In genomic region chr10:73609116-73609515, GRCh38 we compare ENCODE assay signal across 26 cellular contexts. TPM values are rescaled to one million over a fixed set of nuclear protein-coding genes. Genes with fewer than 3 reads are reported as not detected.
DNase-seq lines count a peak whose midpoint lies in the region; TF ChIP-seq lines count a peak whose summit lies in the region.
"Had no signal": no experiment of that assay in that cellular context is flagged by ENCODE, and none has a peak within 500 bp of the region (broad histone marks: within the 10 kb centered on the region; RNA-seq: fewer than 3 reads in every experiment).

No MANE protein-coding gene starts in this region.

- H3K4me1 Mint-ChIP-seq in progenitor cell of endocrine pancreas (ENCODE audit: low read depth), result no peaks in the 10 kb centered on the region
- no peaks in the 10 kb centered on the region for H3K4me1 Mint-ChIP-seq in activated CD4-positive, alpha-beta T cell treated with anti-CD3 and anti-CD28 coated beads, Interleukin-2, amount 10 ng/mL, durations not matched to agents 24 days and 14 days
- H3K4me1 Mint-ChIP-seq: CD14-positive monocyte; CD4-positive, alpha-beta memory T cell; CD4-positive, CD25-positive, alpha-beta regulatory T cell; CD8-positive, alpha-beta memory T cell had no signal

- H3K27me3 ChIP-seq in left ventricle myocardium inferior (ENCODE audit: low read depth) (no peaks in the 10 kb centered on the region), A673 (replicated peaks; ENCODE audit: insufficient read depth, low read depth, low read length, poor library complexity) (no peaks in the 10 kb centered on the region)
- H3K27me3 ChIP-seq: BE2C, BLaER1 had no signal

- H3K4me1 ChIP-seq in left ventricle myocardium inferior, result no peaks in the 10 kb centered on the region
- H3K4me1 ChIP-seq in A673 (ENCODE audit: insufficient read depth, low read length, poor library complexity, severe bottlenecking), result no peaks in the 10 kb centered on the region
- H3K4me1 ChIP-seq: A549, BE2C had no signal

- H3K36me3 Mint-ChIP-seq in progenitor cell of endocrine pancreas (ENCODE audit: insufficient read depth), result peaks cover 8% of the 10 kb centered on the region
- H3K36me3 Mint-ChIP-seq in activated CD4-positive, alpha-beta T cell treated with anti-CD3 and anti-CD28 coated beads, Interleukin-2, amount 10 ng/mL, durations not matched to agents 24 days and 14 days (ENCODE audit: low read depth), result no peaks in the 10 kb centered on the region
- H3K36me3 Mint-ChIP-seq: CD14-positive monocyte; CD4-positive, alpha-beta memory T cell; CD4-positive, CD25-positive, alpha-beta regulatory T cell had no signal

- H3K9me3 ChIP-seq in left ventricle myocardium inferior (replicated peaks) (no peaks in the 10 kb centered on the region), A673 (ENCODE audit: low read depth, low read length, poor library complexity, severe bottlenecking) (no peaks in the 10 kb centered on the region)
- H3K9me3 ChIP-seq: A549, BE2C, BLaER1 had no signal

- POLR2A ChIA-PET in A673 (lab: Charles Lee; ENCODE audit: low non-redundant PET), result no interaction called here

- H3K4me3 ChIP-seq in left ventricle myocardium inferior (no peak overlapping the region), A673 (ENCODE audit: low read depth, low read length, poor library complexity, severe bottlenecking) (no peak overlapping the region)
- H3K4me3 ChIP-seq: A549, BLaER1 had no signal

- H3K4me3 Mint-ChIP-seq in progenitor cell of endocrine pancreas (ENCODE audit: low read depth), result no peak overlapping the region
- no peak overlapping the region for H3K4me3 Mint-ChIP-seq in activated CD4-positive, alpha-beta T cell treated with anti-CD3 and anti-CD28 coated beads, Interleukin-2, amount 10 ng/mL, durations not matched to agents 24 days and 14 days
- H3K4me3 Mint-ChIP-seq: CD14-positive monocyte; CD4-positive, alpha-beta memory T cell; CD4-positive, CD25-positive, alpha-beta regulatory T cell; CD8-positive, alpha-beta memory T cell had no signal

- DNase-seq in dermis microvascular lymphatic vessel endothelial cell (ENCODE audit: low read depth in 2 of 2), result peak; percentile 17 to 53
- DNase-seq in lung microvascular endothelial cell (ENCODE audit: low read depth in 2 of 2), result peak; percentile 10 to 68
- no peak for DNase-seq in progenitor cell of endocrine pancreas (ENCODE audit: low spot score, unreplicated experiment)
- DNase-seq in activated CD4-positive, alpha-beta T cell treated with anti-CD3 and anti-CD28 coated beads, Interleukin-2, amount 10 ng/mL, durations not matched to agents 24 days and 14 days, result no peak
- DNase-seq in left ventricle myocardium inferior, result no peak
- DNase-seq in A673 (ENCODE audit: low spot score), result no peak
- DNase-seq: ACHN; BE2C; C1 segment of cervical spinal cord; CD4-positive, alpha-beta memory T cell; CD4-positive, CD25-positive, alpha-beta regulatory T cell; CD8-positive, alpha-beta memory T cell; COR-L47; DMS 273 treated with DMSO at 0.1 percent for 48 hours; DMS153; DMS53; DMS79; DND-41; EL; GF-D8 had no signal

- TF ChIP-seq CTCF in progenitor cell of endocrine pancreas (IDR thresholded peaks at IDR 0.05; ENCODE audit: unreplicated experiment) (no peak), left ventricle myocardium inferior (IDR thresholded peaks at IDR 0.05; ENCODE audit: borderline replicate concordance) (no peak), A673 (conservative IDR thresholded peaks at IDR 0.05; ENCODE audit: low read depth, low read length) (no peak)

- intact Hi-C loops in activated CD4-positive, alpha-beta T cell treated with anti-CD3 and anti-CD28 coated beads, Interleukin-2, amount 10 ng/mL, durations not matched to agents 24 days and 14 days (cut with micrococcal nuclease), result no loop called here
- intact Hi-C loops in left ventricle myocardium inferior (cut with micrococcal nuclease), result no loop called here
- intact Hi-C loops in A673 (cut with micrococcal nuclease; ENCODE audit: unreplicated experiment), result no loop called here

- no peaks in the 10 kb centered on the region for H3K27me3 Mint-ChIP-seq in progenitor cell of endocrine pancreas
- H3K27me3 Mint-ChIP-seq in activated CD4-positive, alpha-beta T cell treated with anti-CD3 and anti-CD28 coated beads, Interleukin-2, amount 10 ng/mL, durations not matched to agents 24 days and 14 days, result no peaks in the 10 kb centered on the region
- H3K27me3 Mint-ChIP-seq: CD4-positive, alpha-beta memory T cell; CD4-positive, CD25-positive, alpha-beta regulatory T cell; CD8-positive, alpha-beta memory T cell had no signal

- H3K27ac ChIP-seq in left ventricle myocardium inferior (replicated peaks), result no peak overlapping the region
- H3K27ac ChIP-seq in A673 (ENCODE audit: low read depth, low read length, poor library complexity, severe bottlenecking), result no peak overlapping the region
- H3K27ac ChIP-seq: A549, BLaER1 had no signal

- peak overlapping the region; percentile 37 for H3K27ac Mint-ChIP-seq in progenitor cell of endocrine pancreas
- H3K27ac Mint-ChIP-seq in activated CD4-positive, alpha-beta T cell treated with anti-CD3 and anti-CD28 coated beads, Interleukin-2, amount 10 ng/mL, durations not matched to agents 24 days and 14 days, result no peak overlapping the region
- H3K27ac Mint-ChIP-seq: CD4-positive, alpha-beta memory T cell had no signal

- no peaks in the 10 kb centered on the region for H3K9me3 Mint-ChIP-seq in progenitor cell of endocrine pancreas (ENCODE audit: low read depth)
- no peaks in the 10 kb centered on the region for H3K9me3 Mint-ChIP-seq in activated CD4-positive, alpha-beta T cell treated with anti-CD3 and anti-CD28 coated beads, Interleukin-2, amount 10 ng/mL, durations not matched to agents 24 days and 14 days
- H3K9me3 Mint-ChIP-seq: CD4-positive, CD25-positive, alpha-beta regulatory T cell; CD8-positive, alpha-beta memory T cell had no signal

- no TSS peak for BruUV-seq in A673 (replicated peaks; lab: Mats Ljungman, UMichigan)

- H3K36me3 ChIP-seq in left ventricle myocardium inferior (no peaks in the 10 kb centered on the region), A673 (ENCODE audit: insufficient read depth, low read length, poor library complexity, severe bottlenecking) (no peaks in the 10 kb centered on the region)
- H3K36me3 ChIP-seq: BE2C, BLaER1 had no signal

- CTCF ChIA-PET in A673 (lab: Charles Lee), result no interaction called here

RNA-seq across cellular contexts. Expression of gene USP54, which starts 18.0 kb away (rescaled TPM):
- total RNA-seq in dermis microvascular lymphatic vessel endothelial cell (5.2 and 5.8 TPM in 2 replicates), lung microvascular endothelial cell (3.4 and 7.2 TPM in 2 replicates), progenitor cell of endocrine pancreas (79.0 and 83.8 TPM in 2 replicates), left ventricle myocardium inferior (19.6 TPM), A673 (2021) (35.4 and 35.9 TPM in 2 replicates)
- 7.3 and 7.8 TPM in 2 replicates for total RNA-seq in activated CD4-positive, alpha-beta T cell treated with anti-CD3 and anti-CD28 coated beads, Interleukin-2, amount 10 ng/mL, durations not matched to agents 24 days and 14 days

RNA-seq across cellular contexts. Expression of gene MYOZ1, which starts 32.2 kb away (rescaled TPM):
- not detected in 2 replicates for total RNA-seq in dermis microvascular lymphatic vessel endothelial cell
- not detected in 2 replicates for total RNA-seq in lung microvascular endothelial cell
- 0.31 TPM in 1 of 2 replicates, not detected in the other for total RNA-seq in progenitor cell of endocrine pancreas
- total RNA-seq in activated CD4-positive, alpha-beta T cell treated with anti-CD3 and anti-CD28 coated beads, Interleukin-2, amount 10 ng/mL, durations not matched to agents 24 days and 14 days, result not detected in 2 replicates
- total RNA-seq in left ventricle myocardium inferior, result 4.8 TPM
- total RNA-seq in A673 (2021), result 0.19 TPM in 1 of 2 replicates, not detected in the other
- total RNA-seq: A172; CD4-positive, alpha-beta memory T cell; CD4-positive, CD25-positive, alpha-beta regulatory T cell; CD8-positive, alpha-beta memory T cell; Daoy had no signal

RNA-seq across cellular contexts. Expression of gene SYNPO2L, which starts 46.7 kb away (rescaled TPM):
- total RNA-seq in dermis microvascular lymphatic vessel endothelial cell (not detected in 2 replicates), lung microvascular endothelial cell (not detected in 2 replicates), progenitor cell of endocrine pancreas (0.07 TPM in 1 of 2 replicates, not detected in the other), left ventricle myocardium inferior (290 TPM), A673 (2021) (0.06 TPM in 1 of 2 replicates, not detected in the other)
- total RNA-seq in activated CD4-positive, alpha-beta T cell treated with anti-CD3 and anti-CD28 coated beads, Interleukin-2, amount 10 ng/mL, durations not matched to agents 24 days and 14 days, result 0.05 TPM in 1 of 2 replicates, not detected in the other
- total RNA-seq: A172; CD4-positive, alpha-beta memory T cell; CD4-positive, CD25-positive, alpha-beta regulatory T cell; CD8-positive, alpha-beta memory T cell; Daoy; G401 had no signal

Comparison
In these comparisons a context has a peak if more than half of its experiments do, and no peak if none do; other contexts are left out.
1. DNase-seq: peak in dermis microvascular lymphatic vessel endothelial cell (2 of 2) and lung microvascular endothelial cell (2 of 2); none in progenitor cell of endocrine pancreas (single experiment), activated CD4-positive, alpha-beta T cell treated with anti-CD3 and anti-CD28 coated beads, Interleukin-2, amount 10 ng/mL, durations not matched to agents 24 days and 14 days (single experiment), left ventricle myocardium inferior (single experiment) and A673 (single experiment).
2. RNA of gene SYNPO2L, which starts 46.7 kb away (total RNA-seq): 290 TPM in left ventricle myocardium inferior (single experiment); 0.07 TPM in progenitor cell of endocrine pancreas, 0.06 TPM in A673, 0.05 TPM in activated CD4-positive, alpha-beta T cell treated with anti-CD3 and anti-CD28 coated beads, Interleukin-2, amount 10 ng/mL, durations not matched to agents 24 days and 14 days, not detected in dermis microvascular lymphatic vessel endothelial cell and not detected in lung microvascular endothelial cell; every median in the first group is over 100 times any median in the second.